8 cellular contexts compared by ENCODE assay signal in genomic region chr1:153976819-153977249, GRCh38. TPM values are rescaled to one million over a fixed set of nuclear protein-coding genes. Genes with fewer than 3 reads are reported as not detected.
DNase-seq lines count a peak whose midpoint lies in the region; ATAC-seq and TF ChIP-seq lines count a peak whose summit lies in the region.

No MANE protein-coding gene starts in this region.

- TF ChIP-seq CTCF in DOHH2 (IDR thresholded peaks at IDR 0.05; ENCODE audit: low read depth, low read length, poor library complexity, severe bottlenecking): peak; percentile 1
- no peak for TF ChIP-seq CTCF in PC-3 (conservative IDR thresholded peaks at IDR 0.05; ENCODE audit: low read depth, low read length)
- TF ChIP-seq CTCF in osteoblast (IDR thresholded peaks at IDR 0.05; ENCODE audit: extremely low read depth, low read depth, low read length): no peak

- BruUV-seq in PC-3 (replicated peaks; lab: Mats Ljungman, UMichigan): no TSS peak

- H2AFZ ChIP-seq in PC-3 (ENCODE audit: low read length) (peak overlapping the region; percentile 94), osteoblast (ENCODE audit: low read length) (peak overlapping the region; percentile 84)

- H3K27me3 ChIP-seq in DOHH2 (ENCODE audit: control insufficient read depth, low read length): no peaks in the 10 kb centered on the region
- H3K27me3 ChIP-seq in PC-3 (ENCODE audit: low read length): no peaks in the 10 kb centered on the region
- no peaks in the 10 kb centered on the region for H3K27me3 ChIP-seq in osteoblast (ENCODE audit: insufficient read depth, low read length)

- peak overlapping the region; percentile 83 for H3K9ac ChIP-seq in PC-3 (ENCODE audit: low read length)

- H3K4me3 ChIP-seq in DOHH2 (ENCODE audit: low read length): peak overlapping the region; percentile 99
- H3K4me3 ChIP-seq in PC-3 (ENCODE audit: low read length): peak overlapping the region; percentile 79
- H3K4me3 ChIP-seq in osteoblast (ENCODE audit: insufficient read depth, low read length): peak overlapping the region; percentile 97

- ATAC-seq in PC-3: peak; percentile 3; the same call in 1 of the 2 replicates
- no peak for ATAC-seq in GM21515 (IDR thresholded peaks at IDR 0.05; ENCODE audit: unreplicated experiment)
- no peak for ATAC-seq in HG02588 (IDR thresholded peaks at IDR 0.05; ENCODE audit: unreplicated experiment)

- POLR2A ChIA-PET in PC-3 (lab: Charles Lee; ENCODE audit: unreplicated experiment): interaction anchor here (0.5 to 1.7 kb wide), 6 partner anchors 9 to 305 kb away, joined by 3 to 13 read pairs (median 8); partner anchors contain the start of genes CREB3L4, CRTC2 and RPS27

- H3K9me3 ChIP-seq in DOHH2 (ENCODE audit: control insufficient read depth, insufficient read depth, low read length): no peaks in the 10 kb centered on the region
- no peaks in the 10 kb centered on the region for H3K9me3 ChIP-seq in PC-3 (ENCODE audit: low read length)
- no peaks in the 10 kb centered on the region for H3K9me3 ChIP-seq in osteoblast (ENCODE audit: low read depth, low read length)

- DNase-seq in PC-3 (no peak), epithelial cell of prostate (ENCODE audit: low read depth, low spot score) (no peak), osteoblast (ENCODE audit: insufficient read length, low spot score, missing footprints) (no peak), epidermal melanocyte (ENCODE audit: insufficient read length, low spot score) (no peak)
- DNase-seq in activated effector memory CD4-positive, alpha-beta T cell treated with Interleukin-2 at 50 U/mL for 16 hours: no peak

- H3F3A ChIP-seq in DOHH2 (ENCODE audit: control insufficient read depth, insufficient read depth): peaks cover 17% of the 10 kb centered on the region
- H3F3A ChIP-seq in PC-3 (ENCODE audit: low read length, unreplicated experiment): no peaks in the 10 kb centered on the region

- H3K9me2 ChIP-seq in DOHH2 (replicated peaks; ENCODE audit: control insufficient read depth, low read length) (no peaks in the 10 kb centered on the region), PC-3 (replicated peaks; ENCODE audit: low read length) (no peaks in the 10 kb centered on the region)

- CTCF ChIA-PET in PC-3 (lab: Charles Lee): interaction anchor here (0.5 to 2.4 kb wide), 4 partner anchors 10 to 93 kb away, joined by 3 to 8 read pairs (median 6); partner anchors contain the start of genes CREB3L4, DENND4B and RAB13

- H3K4me1 ChIP-seq in DOHH2 (ENCODE audit: control insufficient read depth, low read length) (peaks cover 37% of the 10 kb centered on the region), PC-3 (ENCODE audit: insufficient read depth, low read length) (peaks cover 18% of the 10 kb centered on the region), osteoblast (ENCODE audit: insufficient read depth, low read length) (peaks cover 25% of the 10 kb centered on the region)

- H3K79me2 ChIP-seq in DOHH2 (ENCODE audit: control insufficient read depth, low read length) (peaks cover 43% of the 10 kb centered on the region), PC-3 (ENCODE audit: low read length) (peaks cover 20% of the 10 kb centered on the region), osteoblast (ENCODE audit: insufficient read depth, low read length) (peaks cover 26% of the 10 kb centered on the region)

- H3K27ac ChIP-seq in DOHH2 (ENCODE audit: low read depth, low read length) (peak overlapping the region; percentile 75), PC-3 (ENCODE audit: low read length) (peak overlapping the region; percentile 8; the same call in 1 of the 2 replicates), epithelial cell of prostate (peak overlapping the region; percentile 58), osteoblast (ENCODE audit: low read depth, low read length) (peak overlapping the region; percentile 70)

- H3K36me3 ChIP-seq in DOHH2 (ENCODE audit: control insufficient read depth, low read length) (peaks cover 50% of the 10 kb centered on the region), PC-3 (ENCODE audit: low read depth, low read length) (peaks cover 22% of the 10 kb centered on the region), osteoblast (ENCODE audit: insufficient read depth, low read length) (peaks cover 52% of the 10 kb centered on the region)

- H3K4me2 ChIP-seq in DOHH2 (ENCODE audit: low read length) (peak overlapping the region; percentile 95), PC-3 (ENCODE audit: low read length) (peak overlapping the region; percentile 90), osteoblast (ENCODE audit: insufficient read depth, low read length) (peak overlapping the region; percentile 99)

- H4K20me1 ChIP-seq in DOHH2 (ENCODE audit: control insufficient read depth, insufficient read depth, low read depth, low read length) (no peaks in the 10 kb centered on the region), PC-3 (ENCODE audit: low read length) (no peaks in the 10 kb centered on the region), osteoblast (ENCODE audit: insufficient read depth, low read length) (no peaks in the 10 kb centered on the region)

- intact Hi-C loops in PC-3 (cut with micrococcal nuclease): loop anchor here (1.0 kb wide), 3 partner anchors 9 to 19 kb away; partner anchors contain the start of genes CRTC2 and RAB13

RNA-seq across cellular contexts. Expression of gene JTB, which starts 0.6 kb away (rescaled TPM):
- total RNA-seq in PC-3 (2014; rRNA removed) (377 and 388 TPM in 2 replicates), osteoblast (146 and 162 TPM in 2 replicates)

RNA-seq across cellular contexts. Expression of gene CREB3L4, which starts 9.1 kb away (rescaled TPM):
- total RNA-seq in PC-3 (2014; rRNA removed) (22.9 and 28.7 TPM in 2 replicates), osteoblast (7.2 and 8.8 TPM in 2 replicates)

RNA-seq across cellular contexts. Expression of gene RAB13, which starts 9.3 kb away (rescaled TPM):
- total RNA-seq in PC-3 (2014; rRNA removed): 41.2 and 42.3 TPM in 2 replicates
- total RNA-seq in osteoblast: 72.0 and 78.4 TPM in 2 replicates

RNA-seq across cellular contexts. Expression of gene SLC39A1, which starts 13.5 kb away (rescaled TPM):
- total RNA-seq in PC-3 (2014; rRNA removed) (201 and 224 TPM in 2 replicates), osteoblast (96.3 and 99.0 TPM in 2 replicates)

RNA-seq across cellular contexts. Expression of gene RPS27, which starts 13.7 kb away (rescaled TPM):
- total RNA-seq in PC-3 (2014; rRNA removed): 1,964 and 2,544 TPM in 2 replicates
- 1,441 and 1,685 TPM in 2 replicates for total RNA-seq in osteoblast

Comparison
In these comparisons a context has a peak if more than half of its experiments do, and no peak if none do; other contexts are left out.
1. H3K27ac ChIP-seq: peak in every context shown above with its lines; median percentile 75 in DOHH2; 70 in osteoblast; 58 in epithelial cell of prostate; 8 in PC-3.